ENCODE assay signal across 8 cellular contexts in genomic region chr2:71331331-71331580, GRCh38. TPM values are rescaled to one million over a fixed set of nuclear protein-coding genes. Genes with fewer than 3 reads are reported as not detected.
DNase-seq lines count a peak whose midpoint lies in the region; ATAC-seq, FAIRE-seq and TF ChIP-seq lines count a peak whose summit lies in the region.
"Not testable (repeated sequence)": the region's sequence is repeated elsewhere in the genome, so short reads cannot be mapped to it uniquely, and the experiment has no call there.

No MANE protein-coding gene starts in this region.

- H3K27ac ChIP-seq in KMS-11; ascending aorta; fibroblast of lung (ENCODE audit: insufficient read depth, low read length); mesodermal cell (ENCODE audit: low read depth, low read length, severe bottlenecking); upper lobe of right lung: not testable (repeated sequence)
- H3K27ac ChIP-seq in gastrocnemius medialis = peak overlapping the region; percentile 94 to 97 (median 95)

- TF ChIP-seq CTCF in KMS-11 (conservative IDR thresholded peaks at IDR 0.05; ENCODE audit: low read depth, low read length) = peak; percentile 64
- TF ChIP-seq CTCF in ascending aorta (IDR thresholded peaks at IDR 0.05); fibroblast of lung (conservative IDR thresholded peaks at IDR 0.05 in 1 of 2, IDR thresholded peaks at IDR 0.05 in 1 of 2; ENCODE audit: low read depth in 1 of 2, low read length in 2 of 2); gastrocnemius medialis (IDR thresholded peaks at IDR 0.05 in 4 of 5, conservative IDR thresholded peaks at IDR 0.05 in 1 of 5); upper lobe of right lung (IDR thresholded peaks at IDR 0.05): not testable (repeated sequence)

- FAIRE-seq in GM12891 (lab: Jason Lieb, UNC) = peak; percentile 33

- H3K4me2 ChIP-seq in KMS-11 = peak overlapping the region; percentile 18; the same call in 1 of the 2 replicates
- H3K4me2 ChIP-seq in fibroblast of lung (ENCODE audit: extremely low read depth, insufficient read depth, low read length) = peak overlapping the region; percentile 45

- peak overlapping the region; percentile 86; the same call in 1 of the 2 replicates for H3K9ac ChIP-seq in KMS-11
- not testable (repeated sequence) for H3K9ac ChIP-seq in fibroblast of lung (ENCODE audit: insufficient read depth, low read length)

- H3K4me1 ChIP-seq in KMS-11 (ENCODE audit: low read depth, poor library complexity, severe bottlenecking) = peaks cover 22% of the 10 kb centered on the region
- H3K4me1 ChIP-seq in ascending aorta = peaks cover 0 to 15% of the 10 kb centered on the region in 2 donors
- not testable (repeated sequence) for H3K4me1 ChIP-seq in fibroblast of lung (ENCODE audit: control insufficient read depth, extremely low read depth, insufficient read depth, low read length); mesodermal cell (ENCODE audit: control insufficient read depth, insufficient read depth, low read length, poor library complexity, severe bottlenecking)
- H3K4me1 ChIP-seq in gastrocnemius medialis = peaks cover 31 to 37% of the 10 kb centered on the region in 2 donors
- H3K4me1 ChIP-seq in upper lobe of right lung = peaks cover 25% of the 10 kb centered on the region

- H3K36me3 ChIP-seq in KMS-11 (ENCODE audit: insufficient read depth); ascending aorta; fibroblast of lung (ENCODE audit: control insufficient read depth, insufficient read depth, low read length); gastrocnemius medialis; upper lobe of right lung: not testable (repeated sequence)
- peaks cover 20% of the 10 kb centered on the region for H3K36me3 ChIP-seq in mesodermal cell (ENCODE audit: control insufficient read depth, insufficient read depth, low read length)

- H3K36me3 Mint-ChIP-seq in activated CD4-positive, alpha-beta T cell treated with anti-CD3 and anti-CD28 coated beads, Interleukin-2, amount 10 ng/mL, durations not matched to agents 24 days and 14 days (ENCODE audit: low read depth) = peaks cover 24% of the 10 kb centered on the region

- peaks cover 12% of the 10 kb centered on the region for H3K27me3 Mint-ChIP-seq in activated CD4-positive, alpha-beta T cell treated with anti-CD3 and anti-CD28 coated beads, Interleukin-2, amount 10 ng/mL, durations not matched to agents 24 days and 14 days

- 20 to 35% methylated on average over 3 to 9 of the region's 9 CpGs for WGBS in mesodermal cell (ENCODE audit: insufficient coverage in 2 of 2), 2 experiments

- H3K9me3 ChIP-seq in ascending aorta; fibroblast of lung (ENCODE audit: control insufficient read depth, insufficient read depth, low read depth, low read length); mesodermal cell (ENCODE audit: control insufficient read depth, low read length); gastrocnemius medialis; upper lobe of right lung: not testable (repeated sequence)

- DNase-seq in GM12891 (ENCODE audit: insufficient read length, low spot score); activated CD4-positive, alpha-beta T cell treated with anti-CD3 and anti-CD28 coated beads, Interleukin-2, amount 10 ng/mL, durations not matched to agents 24 days and 14 days; ascending aorta (ENCODE audit: low spot score in 2 of 2); fibroblast of lung (ENCODE audit: low read depth in 2 of 2); gastrocnemius medialis; upper lobe of right lung: not testable (repeated sequence)

- TF ChIP-seq POLR2A in GM12891 (IDR thresholded peaks at IDR 0.05; ENCODE audit: low read depth, low read length); gastrocnemius medialis (IDR thresholded peaks at IDR 0.05): not testable (repeated sequence)

- peak overlapping the region; percentile 67 for H2AFZ ChIP-seq in KMS-11 (ENCODE audit: low read depth)
- peak overlapping the region; percentile 85 for H2AFZ ChIP-seq in fibroblast of lung (ENCODE audit: low read length)

- H3K27me3 ChIP-seq in KMS-11 (ENCODE audit: insufficient read depth, low read depth); ascending aorta; fibroblast of lung (ENCODE audit: control insufficient read depth, insufficient read depth, low read length); gastrocnemius medialis; upper lobe of right lung: not testable (repeated sequence)

- not testable (repeated sequence) for H3K4me3 ChIP-seq in KMS-11 (IDR thresholded peaks at IDR 0.05; ENCODE audit: insufficient read depth, low read depth, low read length)
- H3K4me3 ChIP-seq in ascending aorta (peak overlapping the region; percentile 67 to 93), fibroblast of lung (replicated peaks in 1 of 4; ENCODE audit: control extremely low read depth in 1 of 4, insufficient read depth in 1 of 4, low read depth in 3 of 4, low read length in 4 of 4) (peak overlapping the region in 2 of 4 experiments; percentile 40), mesodermal cell (ENCODE audit: extremely low read depth, insufficient read depth, low read length, poor library complexity, severe bottlenecking) (peak overlapping the region; percentile 83), gastrocnemius medialis (peak overlapping the region; percentile 40 to 98 (median 85)), upper lobe of right lung (peak overlapping the region; percentile 88)

- peaks cover 20% of the 10 kb centered on the region for H3K4me1 Mint-ChIP-seq in activated CD4-positive, alpha-beta T cell treated with anti-CD3 and anti-CD28 coated beads, Interleukin-2, amount 10 ng/mL, durations not matched to agents 24 days and 14 days

- peak overlapping the region; percentile 87 for H3K27ac Mint-ChIP-seq in activated CD4-positive, alpha-beta T cell treated with anti-CD3 and anti-CD28 coated beads, Interleukin-2, amount 10 ng/mL, durations not matched to agents 24 days and 14 days

- intact Hi-C loops in activated CD4-positive, alpha-beta T cell treated with anti-CD3 and anti-CD28 coated beads, Interleukin-2, amount 10 ng/mL, durations not matched to agents 24 days and 14 days (cut with micrococcal nuclease) = loop anchor here (1.0 kb wide), 3 partner anchors 104 to 263 kb away; partner anchors contain the start of genes MCEE, MPHOSPH10, NAGK and PAIP2B
- intact Hi-C loops in ascending aorta (cut with DNase I) (loop anchor here (1.0 to 10.0 kb wide), 4 partner anchors 104 to 1781 kb away; partner anchors contain the start of genes CYP26B1, NAGK, PAIP2B and RAB11FIP5), gastrocnemius medialis (cut with DNase I; ENCODE audit: low total_unique reads) (loop anchor here (1.0 to 5.0 kb wide), 4 partner anchors 55 to 199 kb away; partner anchors contain the start of genes DYSF, MCEE and MPHOSPH10)
- intact Hi-C loops in upper lobe of right lung (cut with DNase I) = not testable (repeated sequence)

- in situ Hi-C loops in gastrocnemius medialis (cut with MboI; ENCODE audit: low sequenced_read_pairs in 4 of 4) = loop anchor here in 1 of 4 donors (25.0 kb wide), 1 partner anchor 119 kb away; no protein-coding TSS in a partner anchor

- ATAC-seq in gastrocnemius medialis, upper lobe of right lung: not testable (repeated sequence)

- H4K20me1 ChIP-seq in KMS-11 (ENCODE audit: insufficient read depth); fibroblast of lung (ENCODE audit: control insufficient read depth, extremely low read depth, insufficient read depth, low read length): not testable (repeated sequence)

- H3K9me3 Mint-ChIP-seq in activated CD4-positive, alpha-beta T cell treated with anti-CD3 and anti-CD28 coated beads, Interleukin-2, amount 10 ng/mL, durations not matched to agents 24 days and 14 days = not testable (repeated sequence)

- H3K4me3 Mint-ChIP-seq in activated CD4-positive, alpha-beta T cell treated with anti-CD3 and anti-CD28 coated beads, Interleukin-2, amount 10 ng/mL, durations not matched to agents 24 days and 14 days = peak overlapping the region; percentile 94

- H3K79me2 ChIP-seq in KMS-11 (ENCODE audit: insufficient read depth, low read depth) (peaks cover 51% of the 10 kb centered on the region), fibroblast of lung (ENCODE audit: control insufficient read depth, insufficient read depth, low read length) (peaks cover 43% of the 10 kb centered on the region)

RNA-seq across cellular contexts. Expression of gene ZNF638, which starts 0.3 kb away (rescaled TPM):
- 54.8 TPM for polyA plus RNA-seq in GM12891 (2012; ENCODE audit: low read depth, missing spikeins)
- 90.2 and 91.5 TPM in 2 replicates for total RNA-seq in activated CD4-positive, alpha-beta T cell treated with anti-CD3 and anti-CD28 coated beads, Interleukin-2, amount 10 ng/mL, durations not matched to agents 24 days and 14 days
- total RNA-seq in ascending aorta (56.0 TPM), fibroblast of lung (125 and 190 TPM in 2 replicates), gastrocnemius medialis (100 to 1,000 TPM in 2 of 4 donors, 10 to 100 TPM in 2; 69.7 to 152 (median 95.0) TPM), upper lobe of right lung (114 TPM)
- polyA plus RNA-seq in fibroblast of lung = 54.3 and 63.8 TPM in 2 replicates
- 43.4 and 44.5 TPM in 2 replicates for polyA plus RNA-seq in fibroblast of lung (2012)
- polyA minus RNA-seq in fibroblast of lung (ENCODE audit: low replicate concordance) = 23.0 and 35.7 TPM in 2 replicates
- 103 TPM for polyA plus RNA-seq in mesodermal cell (2013, experiment 1 of 2)
- 104 TPM for polyA plus RNA-seq in mesodermal cell (2013, experiment 2 of 2)
